Comparison of ENCODE assay signal across 1 cellular context in the genomic region with DNA sequence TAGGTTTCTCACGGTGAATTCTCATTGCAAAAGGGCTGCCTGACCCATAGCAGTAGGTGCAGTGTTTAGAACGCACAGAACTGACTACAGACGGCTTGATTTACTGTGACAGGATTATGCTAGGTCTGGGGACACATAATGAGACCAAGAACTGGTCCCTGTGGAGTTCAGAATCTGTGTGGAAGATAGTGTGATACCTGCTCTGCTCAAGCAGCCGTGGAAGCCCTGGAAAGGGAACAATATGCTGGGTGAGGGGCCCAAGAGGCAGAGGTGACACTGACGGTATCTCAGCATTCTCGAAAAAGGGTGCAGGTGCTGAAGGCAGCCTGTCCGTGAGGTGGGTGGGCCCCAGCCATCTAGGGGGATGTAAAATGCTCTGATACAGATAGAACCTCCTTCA.
TF ChIP-seq lines count a peak whose summit lies in the region.

No MANE protein-coding gene starts in this region.

TF ChIP-seq in H1, 55 proteins besides CTCF, POLR2A, EP300 and RAD21:
- peak; percentile 63; the same call in 1 of the 2 replicates for TF ChIP-seq POLR2AphosphoS5 (IDR thresholded peaks at IDR 0.05; ENCODE audit: low read depth, low read length)
- TF ChIP-seq YY1 (IDR thresholded peaks at IDR 0.05; ENCODE audit: low read depth, low read length): no peak
